Comparison of ENCODE assay signal across 1 cellular context in genomic region chr1:237012789-237013383, GRCh38.
TF ChIP-seq lines count a peak whose summit lies in the region.

No MANE protein-coding gene starts in this region.

TF ChIP-seq in HEK293, 187 proteins besides CTCF, POLR2A, EP300 and RAD21 (continued from another document and continues in another):
- TF ChIP-seq ZNF610 (tag by site-specific recombination; IDR thresholded peaks at IDR 0.05; ENCODE audit: borderline replicate concordance): peak; percentile 65; the same call in 1 of the 2 replicates
- TF ChIP-seq, protein P1, sequence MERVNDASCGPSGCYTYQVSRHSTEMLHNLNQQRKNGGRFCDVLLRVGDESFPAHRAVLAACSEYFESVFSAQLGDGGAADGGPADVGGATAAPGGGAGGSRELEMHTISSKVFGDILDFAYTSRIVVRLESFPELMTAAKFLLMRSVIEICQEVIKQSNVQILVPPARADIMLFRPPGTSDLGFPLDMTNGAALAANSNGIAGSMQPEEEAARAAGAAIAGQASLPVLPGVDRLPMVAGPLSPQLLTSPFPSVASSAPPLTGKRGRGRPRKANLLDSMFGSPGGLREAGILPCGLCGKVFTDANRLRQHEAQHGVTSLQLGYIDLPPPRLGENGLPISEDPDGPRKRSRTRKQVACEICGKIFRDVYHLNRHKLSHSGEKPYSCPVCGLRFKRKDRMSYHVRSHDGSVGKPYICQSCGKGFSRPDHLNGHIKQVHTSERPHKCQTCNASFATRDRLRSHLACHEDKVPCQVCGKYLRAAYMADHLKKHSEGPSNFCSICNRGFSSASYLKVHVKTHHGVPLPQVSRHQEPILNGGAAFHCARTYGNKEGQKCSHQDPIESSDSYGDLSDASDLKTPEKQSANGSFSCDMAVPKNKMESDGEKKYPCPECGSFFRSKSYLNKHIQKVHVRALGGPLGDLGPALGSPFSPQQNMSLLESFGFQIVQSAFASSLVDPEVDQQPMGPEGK (tag by site-specific recombination; IDR thresholded peaks at IDR 0.05): peak; percentile 90
- TF ChIP-seq ZNF121 (tag by site-specific recombination; IDR thresholded peaks at IDR 0.05): no peak
- TF ChIP-seq ZNF549 (tag by site-specific recombination; IDR thresholded peaks at IDR 0.05): no peak
- TF ChIP-seq SCRT2 (tag by site-specific recombination; IDR thresholded peaks at IDR 0.05): no peak
- TF ChIP-seq ZNF510 (tag by site-specific recombination; IDR thresholded peaks at IDR 0.05; ENCODE audit: insufficient replicate concordance): no peak
- TF ChIP-seq, protein P2, sequence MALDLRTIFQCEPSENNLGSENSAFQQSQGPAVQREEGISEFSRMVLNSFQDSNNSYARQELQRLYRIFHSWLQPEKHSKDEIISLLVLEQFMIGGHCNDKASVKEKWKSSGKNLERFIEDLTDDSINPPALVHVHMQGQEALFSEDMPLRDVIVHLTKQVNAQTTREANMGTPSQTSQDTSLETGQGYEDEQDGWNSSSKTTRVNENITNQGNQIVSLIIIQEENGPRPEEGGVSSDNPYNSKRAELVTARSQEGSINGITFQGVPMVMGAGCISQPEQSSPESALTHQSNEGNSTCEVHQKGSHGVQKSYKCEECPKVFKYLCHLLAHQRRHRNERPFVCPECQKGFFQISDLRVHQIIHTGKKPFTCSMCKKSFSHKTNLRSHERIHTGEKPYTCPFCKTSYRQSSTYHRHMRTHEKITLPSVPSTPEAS (tag by site-specific recombination; IDR thresholded peaks at IDR 0.05): no peak
- TF ChIP-seq ZNF16 (tag by site-specific recombination; IDR thresholded peaks at IDR 0.05; ENCODE audit: low read depth): no peak
- no peak for TF ChIP-seq ZNF146 (tag by site-specific recombination; IDR thresholded peaks at IDR 0.05)
- peak; percentile 93 for TF ChIP-seq ZNF394 (tag by site-specific recombination; IDR thresholded peaks at IDR 0.05; ENCODE audit: borderline replicate concordance)
- TF ChIP-seq, protein P3, sequence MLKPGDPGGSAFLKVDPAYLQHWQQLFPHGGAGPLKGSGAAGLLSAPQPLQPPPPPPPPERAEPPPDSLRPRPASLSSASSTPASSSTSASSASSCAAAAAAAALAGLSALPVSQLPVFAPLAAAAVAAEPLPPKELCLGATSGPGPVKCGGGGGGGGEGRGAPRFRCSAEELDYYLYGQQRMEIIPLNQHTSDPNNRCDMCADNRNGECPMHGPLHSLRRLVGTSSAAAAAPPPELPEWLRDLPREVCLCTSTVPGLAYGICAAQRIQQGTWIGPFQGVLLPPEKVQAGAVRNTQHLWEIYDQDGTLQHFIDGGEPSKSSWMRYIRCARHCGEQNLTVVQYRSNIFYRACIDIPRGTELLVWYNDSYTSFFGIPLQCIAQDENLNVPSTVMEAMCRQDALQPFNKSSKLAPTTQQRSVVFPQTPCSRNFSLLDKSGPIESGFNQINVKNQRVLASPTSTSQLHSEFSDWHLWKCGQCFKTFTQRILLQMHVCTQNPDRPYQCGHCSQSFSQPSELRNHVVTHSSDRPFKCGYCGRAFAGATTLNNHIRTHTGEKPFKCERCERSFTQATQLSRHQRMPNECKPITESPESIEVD (tag by site-specific recombination; IDR thresholded peaks at IDR 0.05): peak; percentile 74
- TF ChIP-seq ZNF239 (tag by site-specific recombination; IDR thresholded peaks at IDR 0.05): no peak
- no peak for TF ChIP-seq ZNF37A (tag by site-specific recombination; IDR thresholded peaks at IDR 0.05)
- TF ChIP-seq ZNF302 (tag by site-specific recombination; IDR thresholded peaks at IDR 0.05; ENCODE audit: low read depth): no peak
- TF ChIP-seq GLI4 (tag by site-specific recombination; IDR thresholded peaks at IDR 0.05): no peak
- peak; percentile 77 for TF ChIP-seq ZNF558 (tag by site-specific recombination; IDR thresholded peaks at IDR 0.05)
- no peak for TF ChIP-seq ZNF704 (tag by site-specific recombination; IDR thresholded peaks at IDR 0.05)
- no peak for TF ChIP-seq ZNF777 (tag by site-specific recombination; IDR thresholded peaks at IDR 0.05; ENCODE audit: borderline replicate concordance)
- TF ChIP-seq, protein P4, sequence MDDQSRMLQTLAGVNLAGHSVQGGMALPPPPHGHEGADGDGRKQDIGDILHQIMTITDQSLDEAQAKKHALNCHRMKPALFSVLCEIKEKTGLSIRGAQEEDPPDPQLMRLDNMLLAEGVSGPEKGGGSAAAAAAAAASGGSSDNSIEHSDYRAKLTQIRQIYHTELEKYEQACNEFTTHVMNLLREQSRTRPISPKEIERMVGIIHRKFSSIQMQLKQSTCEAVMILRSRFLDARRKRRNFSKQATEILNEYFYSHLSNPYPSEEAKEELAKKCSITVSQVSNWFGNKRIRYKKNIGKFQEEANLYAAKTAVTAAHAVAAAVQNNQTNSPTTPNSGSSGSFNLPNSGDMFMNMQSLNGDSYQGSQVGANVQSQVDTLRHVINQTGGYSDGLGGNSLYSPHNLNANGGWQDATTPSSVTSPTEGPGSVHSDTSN (CRISPR knock-in tag; IDR thresholded peaks at IDR 0.05): no peak
- TF ChIP-seq ZNF677 (tag by site-specific recombination; IDR thresholded peaks at IDR 0.05): no peak
- peak; percentile 65; the same call in 1 of the 2 replicates for TF ChIP-seq ZNF792 (tag by site-specific recombination; IDR thresholded peaks at IDR 0.05)
- TF ChIP-seq ZNF654 (tag by site-specific recombination; IDR thresholded peaks at IDR 0.05; ENCODE audit: low read depth): no peak
- TF ChIP-seq ZNF623 (tag by site-specific recombination; IDR thresholded peaks at IDR 0.05): no peak
- no peak; the same call in 1 of the 2 replicates for TF ChIP-seq GLI2 (tag by site-specific recombination; IDR thresholded peaks at IDR 0.05; ENCODE audit: borderline replicate concordance, low read depth)
- no peak for TF ChIP-seq ZNF747 (tag by site-specific recombination; IDR thresholded peaks at IDR 0.05)
- TF ChIP-seq, protein P5, sequence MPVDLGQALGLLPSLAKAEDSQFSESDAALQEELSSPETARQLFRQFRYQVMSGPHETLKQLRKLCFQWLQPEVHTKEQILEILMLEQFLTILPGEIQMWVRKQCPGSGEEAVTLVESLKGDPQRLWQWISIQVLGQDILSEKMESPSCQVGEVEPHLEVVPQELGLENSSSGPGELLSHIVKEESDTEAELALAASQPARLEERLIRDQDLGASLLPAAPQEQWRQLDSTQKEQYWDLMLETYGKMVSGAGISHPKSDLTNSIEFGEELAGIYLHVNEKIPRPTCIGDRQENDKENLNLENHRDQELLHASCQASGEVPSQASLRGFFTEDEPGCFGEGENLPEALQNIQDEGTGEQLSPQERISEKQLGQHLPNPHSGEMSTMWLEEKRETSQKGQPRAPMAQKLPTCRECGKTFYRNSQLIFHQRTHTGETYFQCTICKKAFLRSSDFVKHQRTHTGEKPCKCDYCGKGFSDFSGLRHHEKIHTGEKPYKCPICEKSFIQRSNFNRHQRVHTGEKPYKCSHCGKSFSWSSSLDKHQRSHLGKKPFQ (tag by site-specific recombination; IDR thresholded peaks at IDR 0.05): no peak
- TF ChIP-seq ZNF596 (tag by site-specific recombination; IDR thresholded peaks at IDR 0.05): no peak
- no peak for TF ChIP-seq ZNF155 (tag by site-specific recombination; IDR thresholded peaks at IDR 0.05)
- peak; percentile 60; the same call in 1 of the 2 replicates for TF ChIP-seq HIC1 (tag by site-specific recombination; IDR thresholded peaks at IDR 0.05)
- peak; percentile 52; the same call in 1 of the 2 replicates for TF ChIP-seq ZNF639 (tag by site-specific recombination; IDR thresholded peaks at IDR 0.05)
- TF ChIP-seq ZNF521 (tag by site-specific recombination; IDR thresholded peaks at IDR 0.05): no peak
- TF ChIP-seq ZNF664 (tag by site-specific recombination; IDR thresholded peaks at IDR 0.05): peak; percentile 89
- TF ChIP-seq KLF17 (tag by site-specific recombination; IDR thresholded peaks at IDR 0.05): peak; percentile 61; the same call in 1 of the 2 replicates
- TF ChIP-seq, protein P6, sequence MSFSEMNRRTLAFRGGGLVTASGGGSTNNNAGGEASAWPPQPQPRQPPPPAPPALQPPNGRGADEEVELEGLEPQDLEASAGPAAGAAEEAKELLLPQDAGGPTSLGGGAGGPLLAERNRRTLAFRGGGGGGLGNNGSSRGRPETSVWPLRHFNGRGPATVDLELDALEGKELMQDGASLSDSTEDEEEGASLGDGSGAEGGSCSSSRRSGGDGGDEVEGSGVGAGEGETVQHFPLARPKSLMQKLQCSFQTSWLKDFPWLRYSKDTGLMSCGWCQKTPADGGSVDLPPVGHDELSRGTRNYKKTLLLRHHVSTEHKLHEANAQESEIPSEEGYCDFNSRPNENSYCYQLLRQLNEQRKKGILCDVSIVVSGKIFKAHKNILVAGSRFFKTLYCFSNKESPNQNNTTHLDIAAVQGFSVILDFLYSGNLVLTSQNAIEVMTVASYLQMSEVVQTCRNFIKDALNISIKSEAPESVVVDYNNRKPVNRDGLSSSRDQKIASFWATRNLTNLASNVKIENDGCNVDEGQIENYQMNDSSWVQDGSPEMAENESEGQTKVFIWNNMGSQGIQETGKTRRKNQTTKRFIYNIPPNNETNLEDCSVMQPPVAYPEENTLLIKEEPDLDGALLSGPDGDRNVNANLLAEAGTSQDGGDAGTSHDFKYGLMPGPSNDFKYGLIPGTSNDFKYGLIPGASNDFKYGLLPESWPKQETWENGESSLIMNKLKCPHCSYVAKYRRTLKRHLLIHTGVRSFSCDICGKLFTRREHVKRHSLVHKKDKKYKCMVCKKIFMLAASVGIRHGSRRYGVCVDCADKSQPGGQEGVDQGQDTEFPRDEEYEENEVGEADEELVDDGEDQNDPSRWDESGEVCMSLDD (tag by site-specific recombination; IDR thresholded peaks at IDR 0.05): no peak
- no peak for TF ChIP-seq ZNF571 (tag by site-specific recombination; IDR thresholded peaks at IDR 0.05)
- TF ChIP-seq ZNF148 (tag by site-specific recombination; IDR thresholded peaks at IDR 0.05; ENCODE audit: borderline replicate concordance): no peak
- TF ChIP-seq ZNF585B (tag by site-specific recombination; IDR thresholded peaks at IDR 0.05): no peak
- TF ChIP-seq ZXDB (tag by site-specific recombination; IDR thresholded peaks at IDR 0.05): peak; percentile 69
- TF ChIP-seq GFI1B (tag by site-specific recombination; IDR thresholded peaks at IDR 0.05): no peak
- no peak for TF ChIP-seq ZNF175 (tag by site-specific recombination; IDR thresholded peaks at IDR 0.05)
- TF ChIP-seq ZNF555 (tag by site-specific recombination; conservative IDR thresholded peaks at IDR 0.05): no peak
